Comparison of ENCODE assay signal across 14 cellular contexts in genomic region chr2:215808996-215809395, GRCh38.
A peak's percentile ranks its signal among the peaks of the same experiment; 100 is the strongest.
DNase-seq lines count a peak whose midpoint lies in the region; ATAC-seq and TF ChIP-seq lines count a peak whose summit lies in the region.
"Had no signal": no experiment of that assay in that cellular context is flagged by ENCODE, and none has a peak within 500 bp of the region (broad histone marks: within the 10 kb centered on the region; RNA-seq: fewer than 3 reads in every experiment).

No MANE protein-coding gene starts in this region.

- DNase-seq in mammary epithelial cell: no peak
- DNase-seq in MCF 10A (ENCODE audit: unreplicated experiment): no peak
- peak; percentile 53 for DNase-seq in fibroblast of pulmonary artery (ENCODE audit: low read depth)
- DNase-seq in thoracic aorta (ENCODE audit: low spot score): no peak
- no peak for DNase-seq in NOMO-1 (lab: John Stamatoyannopoulos, UW; ENCODE audit: unreplicated experiment in 2 of 2)
- no peak for DNase-seq in ACHN
- DNase-seq in SW 1271 (lab: John Stamatoyannopoulos, UW): no peak
- DNase-seq: 8988T; activated naive CD4-positive, alpha-beta T cell treated with anti-CD3 and anti-CD28 coated beads, Interleukin-2, amount 10 ng/mL, durations not matched to agents 7 days and 5 days; central memory CD4-positive, alpha-beta T cell; GDM1; NCI-H2029 treated with DMSO at 0.1 percent for 48 hours; stimulated activated naive CD8-positive, alpha-beta T cell treated with anti-CD3 and anti-CD28 coated beads, Interleukin-15, Interleukin-2, amounts not matched to agents 100 U/mL and 50 U/mL, for 24 hours had no signal

- ATAC-seq in thoracic aorta (ENCODE audit: insufficient number of reproducible peaks, low FRiP score, low read depth): no peak
- ATAC-seq: stimulated activated naive CD8-positive, alpha-beta T cell treated with anti-CD3 and anti-CD28 coated beads, Interleukin-15, Interleukin-2, amounts not matched to agents 100 U/mL and 50 U/mL, for 24 hours had no signal

- 58% methylated on average over 1 of the region's 1 CpG for WGBS in mammary epithelial cell (ENCODE audit: low coverage, missing lambda C conversion rate)

- H3K36me3 Mint-ChIP-seq in MCF 10A (ENCODE audit: insufficient read depth, unreplicated experiment): no peaks in the 10 kb centered on the region

- H3K4me2 ChIP-seq in mammary epithelial cell (ENCODE audit: insufficient read depth, low read depth, low read length): no peak overlapping the region

- H3K27ac Mint-ChIP-seq in MCF 10A (ENCODE audit: low read depth, unreplicated experiment): no peak overlapping the region
- H3K27ac Mint-ChIP-seq: activated naive CD4-positive, alpha-beta T cell treated with anti-CD3 and anti-CD28 coated beads, Interleukin-2, amount 10 ng/mL, durations not matched to agents 7 days and 5 days had no signal

- POLR2A ChIA-PET in MCF 10A (lab: Yijun Ruan, JAX): no interaction called here

- H3K27me3 ChIP-seq in mammary epithelial cell (ENCODE audit: insufficient read depth, low read length) (no peaks in the 10 kb centered on the region), thoracic aorta (replicated peaks; ENCODE audit: insufficient read depth) (no peaks in the 10 kb centered on the region)

- CTCF ChIA-PET in mammary epithelial cell (lab: Charles Lee; ENCODE audit: low non-redundant PET): no interaction called here
- CTCF ChIA-PET in MCF 10A (lab: Yijun Ruan, JAX): no interaction called here

- H3K36me3 ChIP-seq in mammary epithelial cell (ENCODE audit: insufficient read depth, low read length): no peaks in the 10 kb centered on the region
- H3K36me3 ChIP-seq in thoracic aorta: no peaks in the 10 kb centered on the region

- H3K4me1 ChIP-seq in mammary epithelial cell (ENCODE audit: insufficient read depth, low read length): peaks cover 23% of the 10 kb centered on the region
- H3K4me1 ChIP-seq in thoracic aorta (ENCODE audit: control insufficient read depth in 1 of 2, low read depth in 2 of 2): peaks cover 3 to 12% of the 10 kb centered on the region in 2 donors

- no peaks in the 10 kb centered on the region for H4K20me1 ChIP-seq in mammary epithelial cell (ENCODE audit: insufficient read depth, low read length)

- no peaks in the 10 kb centered on the region for H3K27me3 Mint-ChIP-seq in MCF 10A (ENCODE audit: insufficient read depth, unreplicated experiment)

- dilution Hi-C loops in mammary epithelial cell (cut with HindIII; ENCODE audit: low sequenced_read_pairs): no loop called here

- no peaks in the 10 kb centered on the region for H3K9me3 Mint-ChIP-seq in MCF 10A (ENCODE audit: unreplicated experiment)
- H3K9me3 Mint-ChIP-seq: activated naive CD4-positive, alpha-beta T cell treated with anti-CD3 and anti-CD28 coated beads, Interleukin-2, amount 10 ng/mL, durations not matched to agents 7 days and 5 days had no signal

- no peaks in the 10 kb centered on the region for H3K79me2 ChIP-seq in mammary epithelial cell (ENCODE audit: insufficient read depth, low read length)

- BruUV-seq in mammary epithelial cell (replicated peaks; lab: Mats Ljungman, UMichigan) (no TSS peak), MCF 10A (replicated peaks; lab: Mats Ljungman, UMichigan) (no TSS peak)

- TF ChIP-seq CTCF in mammary epithelial cell (conservative IDR thresholded peaks at IDR 0.05 in 1 of 2, IDR thresholded peaks at IDR 0.05 in 1 of 2; ENCODE audit: extremely low read depth in 1 of 2, insufficient read depth in 1 of 2, low read depth in 1 of 2, low read length in 2 of 2) (peak; percentile 40 to 44), MCF 10A (IDR thresholded peaks at IDR 0.05; ENCODE audit: unreplicated experiment) (no peak), WI38 (IDR thresholded peaks at IDR 0.05; ENCODE audit: low read depth, low read length) (0 out of 2 replicates have a peak, but pooled peaks have one; percentile 15), fibroblast of pulmonary artery (IDR thresholded peaks at IDR 0.05; ENCODE audit: low read length, missing control alignments) (peak; percentile 55), thoracic aorta (IDR thresholded peaks at IDR 0.05) (peak; percentile 26)

- H3K9me3 ChIP-seq in mammary epithelial cell (replicated peaks; ENCODE audit: insufficient read depth, low read length) (no peaks in the 10 kb centered on the region), thoracic aorta (no peaks in the 10 kb centered on the region)

- intact Hi-C loops in mammary epithelial cell (cut with micrococcal nuclease) (no loop called here), MCF 10A (cut with micrococcal nuclease) (no loop called here)

- H3K27ac ChIP-seq in mammary epithelial cell (ENCODE audit: insufficient read depth, low read depth, low read length) (no peak overlapping the region), thoracic aorta (no peak overlapping the region)

- H3K4me3 ChIP-seq in mammary epithelial cell (replicated peaks in 1 of 3; ENCODE audit: insufficient read depth in 1 of 3, low read depth in 2 of 3, low read length in 3 of 3) (no peak overlapping the region), WI38 (ENCODE audit: low read depth, low read length) (no peak overlapping the region), fibroblast of pulmonary artery (replicated peaks; ENCODE audit: low read depth, low read length) (peak overlapping the region; percentile 23), thoracic aorta (peak overlapping the region; percentile 35)

- H3K4me1 Mint-ChIP-seq in MCF 10A (ENCODE audit: insufficient read depth, unreplicated experiment): peaks cover 20% of the 10 kb centered on the region

- H2AFZ ChIP-seq in mammary epithelial cell (ENCODE audit: low read depth, low read length): no peak overlapping the region

- H3K9ac ChIP-seq in mammary epithelial cell (ENCODE audit: insufficient read depth, low read length): no peak overlapping the region

- no peak overlapping the region for H3K4me3 Mint-ChIP-seq in MCF 10A (ENCODE audit: unreplicated experiment)
- H3K4me3 Mint-ChIP-seq: activated naive CD4-positive, alpha-beta T cell treated with anti-CD3 and anti-CD28 coated beads, Interleukin-2, amount 10 ng/mL, durations not matched to agents 7 days and 5 days had no signal

- in situ Hi-C loops in mammary epithelial cell (cut with MboI; ENCODE audit: low sequenced_read_pairs in 2 of 2) (no loop called here), ACHN (cut with HindIII; ENCODE audit: low pct_ligation_motif_present, low pct_unique_long_range_greater_than_20kb, low sequenced_read_pairs) (no loop called here)

Comparison
In these comparisons a context has a peak if more than half of its experiments do, and no peak if none do; other contexts are left out.
1. H3K4me3 ChIP-seq: peak in fibroblast of pulmonary artery (single experiment) and thoracic aorta (single experiment); none in mammary epithelial cell (0 of 3) and WI38 (single experiment).